In genomic region chr7:105990726-105991465, GRCh38 we compare ENCODE assay signal across 14 cellular contexts. TPM values are rescaled to one million over a fixed set of nuclear protein-coding genes. Genes with fewer than 3 reads are reported as not detected.
DNase-seq lines count a peak whose midpoint lies in the region; ATAC-seq and TF ChIP-seq lines count a peak whose summit lies in the region.
"Had no signal": no experiment of that assay in that cellular context is flagged by ENCODE, and none has a peak within 500 bp of the region (broad histone marks: within the 10 kb centered on the region; RNA-seq: fewer than 3 reads in every experiment).

No MANE protein-coding gene starts in this region.

- H3K27ac Mint-ChIP-seq in nephron: peak overlapping the region in 2 of 3 experiments; percentile 15 to 53
- H3K27ac Mint-ChIP-seq in activated T-cell treated with anti-CD3 and anti-CD28 coated beads, Interleukin-2, amount 50 U/mL, for 72 hours: no peak overlapping the region
- H3K27ac Mint-ChIP-seq: activated naive CD4-positive, alpha-beta T cell treated with anti-CD3 and anti-CD28 coated beads, Interleukin-2, amount 50 U/mL, for 24 hours; stimulated activated naive B cell treated with anti-CD40 and anti-IgM and Interleukin-4, amounts not matched to agents 10 μg/mL and 1 μg/mL and 100 μg/mL, for 72 hours; T-helper 17 cell had no signal

- peaks cover 44% of the 10 kb centered on the region for H3K27me3 Mint-ChIP-seq in nephron (ENCODE audit: low read depth)
- no peaks in the 10 kb centered on the region for H3K27me3 Mint-ChIP-seq in activated T-cell treated with anti-CD3 and anti-CD28 coated beads, Interleukin-2, amount 50 U/mL, for 72 hours (ENCODE audit: low read depth)
- H3K27me3 Mint-ChIP-seq: activated naive CD4-positive, alpha-beta T cell treated with anti-CD3 and anti-CD28 coated beads, Interleukin-2, amount 50 U/mL, for 24 hours had no signal

- peak; percentile 26 for TF ChIP-seq CTCF in choroid plexus epithelial cell (conservative IDR thresholded peaks at IDR 0.05; ENCODE audit: low read depth, low read length)
- TF ChIP-seq CTCF in nephron (IDR thresholded peaks at IDR 0.05; ENCODE audit: unreplicated experiment in 3 of 3): no peak
- no peak for TF ChIP-seq CTCF in stomach (IDR thresholded peaks at IDR 0.05)

- H3K9me3 ChIP-seq in stomach: no peaks in the 10 kb centered on the region

- ATAC-seq in activated T-cell treated with anti-CD3 and anti-CD28 coated beads, Interleukin-2, amount 50 U/mL, for 72 hours (replicated peaks in 1 of 2): no peak
- no peak for ATAC-seq in GM18907 (IDR thresholded peaks at IDR 0.05; ENCODE audit: unreplicated experiment)
- ATAC-seq: PC-3; stimulated activated naive B cell treated with anti-CD40 and anti-IgM and Interleukin-4, amounts not matched to agents 10 μg/mL and 1 μg/mL and 100 μg/mL, for 72 hours; T-helper 17 cell had no signal

- no peaks in the 10 kb centered on the region for H3K36me3 ChIP-seq in stomach

- peaks cover 0 to 5% (median 0%) of the 10 kb centered on the region in 4 donors for H3K4me1 ChIP-seq in stomach

- no peak overlapping the region for H3K27ac ChIP-seq in stomach

- WGBS in stomach, 5 donors: 62 to 80% (median 70%) methylated on average over 5 of the region's 5 CpGs

- no peak for TF ChIP-seq EP300 in stomach (IDR thresholded peaks at IDR 0.05)

- TF ChIP-seq POLR2A in stomach (IDR thresholded peaks at IDR 0.05): no peak

- intact Hi-C loops in stomach (cut with DNase I; ENCODE audit: low total_unique reads): no loop called here

- DNase-seq in GM03348 (ENCODE audit: low spot score): peak; percentile 16
- DNase-seq in NCI-H2227 (lab: John Stamatoyannopoulos, UW; ENCODE audit: unreplicated experiment): peak; percentile 67
- DNase-seq in choroid plexus epithelial cell (ENCODE audit: low read depth): peak; percentile 37
- DNase-seq in stomach: no peak
- no peak for DNase-seq in activated T-cell treated with anti-CD3 and anti-CD28 coated beads, Interleukin-2, amount 50 U/mL, for 72 hours
- no peak for DNase-seq in SKM-1 (lab: John Stamatoyannopoulos, UW; ENCODE audit: unreplicated experiment)
- DNase-seq: NCI-H1105 treated with DMSO at 0.1 percent for 48 hours; PC-3; posterior cingulate gyrus; stimulated activated naive B cell treated with anti-CD40 and anti-IgM and Interleukin-4, amounts not matched to agents 10 μg/mL and 1 μg/mL and 100 μg/mL, for 72 hours; T-helper 17 cell had no signal

- peaks cover 0 to 5% (median 0%) of the 10 kb centered on the region in 3 donors for H3K27me3 ChIP-seq in stomach

- no peaks in the 10 kb centered on the region for H3K36me3 Mint-ChIP-seq in nephron (ENCODE audit: low read depth)
- no peaks in the 10 kb centered on the region for H3K36me3 Mint-ChIP-seq in activated T-cell treated with anti-CD3 and anti-CD28 coated beads, Interleukin-2, amount 50 U/mL, for 72 hours (ENCODE audit: insufficient read depth in 2 of 2)
- H3K36me3 Mint-ChIP-seq: activated naive CD4-positive, alpha-beta T cell treated with anti-CD3 and anti-CD28 coated beads, Interleukin-2, amount 50 U/mL, for 24 hours; stimulated activated naive B cell treated with anti-CD40 and anti-IgM and Interleukin-4, amounts not matched to agents 10 μg/mL and 1 μg/mL and 100 μg/mL, for 72 hours had no signal

- peaks cover 44% of the 10 kb centered on the region for H3K4me1 Mint-ChIP-seq in nephron
- H3K4me1 Mint-ChIP-seq in activated T-cell treated with anti-CD3 and anti-CD28 coated beads, Interleukin-2, amount 50 U/mL, for 72 hours (ENCODE audit: low read depth): peaks cover 7% of the 10 kb centered on the region

- no peak overlapping the region for H3K4me3 ChIP-seq in choroid plexus epithelial cell (ENCODE audit: low read depth, low read length)
- H3K4me3 ChIP-seq in stomach: no peak overlapping the region

- H3K4me3 Mint-ChIP-seq in nephron: no peak overlapping the region
- no peak overlapping the region for H3K4me3 Mint-ChIP-seq in activated T-cell treated with anti-CD3 and anti-CD28 coated beads, Interleukin-2, amount 50 U/mL, for 72 hours
- H3K4me3 Mint-ChIP-seq: activated naive CD4-positive, alpha-beta T cell treated with anti-CD3 and anti-CD28 coated beads, Interleukin-2, amount 50 U/mL, for 24 hours; stimulated activated naive B cell treated with anti-CD40 and anti-IgM and Interleukin-4, amounts not matched to agents 10 μg/mL and 1 μg/mL and 100 μg/mL, for 72 hours; T-helper 17 cell had no signal

- no peaks in the 10 kb centered on the region for H3K9me3 Mint-ChIP-seq in nephron
- no peaks in the 10 kb centered on the region for H3K9me3 Mint-ChIP-seq in activated T-cell treated with anti-CD3 and anti-CD28 coated beads, Interleukin-2, amount 50 U/mL, for 72 hours
- H3K9me3 Mint-ChIP-seq: activated naive CD4-positive, alpha-beta T cell treated with anti-CD3 and anti-CD28 coated beads, Interleukin-2, amount 50 U/mL, for 24 hours; stimulated activated naive B cell treated with anti-CD40 and anti-IgM and Interleukin-4, amounts not matched to agents 10 μg/mL and 1 μg/mL and 100 μg/mL, for 72 hours had no signal

RNA-seq across cellular contexts. Expression of gene CDHR3, which starts 27.8 kb away (rescaled TPM):
- 10 to 100 TPM in 4 of 5 donors, 1 to 10 TPM in 1; 1.2 to 62.5 (median 20.2) TPM for total RNA-seq in stomach
- 1 to 10 TPM; 2.3 to 6.9 (median 2.5) TPM for polyA plus RNA-seq in stomach
- under 1 TPM; 0.51 to 0.79 TPM for total RNA-seq in activated T-cell treated with anti-CD3 and anti-CD28 coated beads, Interleukin-2, amount 50 U/mL, for 72 hours

Comparison
In these comparisons a context has a peak if more than half of its experiments do, and no peak if none do; other contexts are left out.
1. DNase-seq: peak in GM03348 (single experiment), NCI-H2227 (single experiment) and choroid plexus epithelial cell (single experiment); none in stomach (single experiment), activated T-cell treated with anti-CD3 and anti-CD28 coated beads, Interleukin-2, amount 50 U/mL, for 72 hours (0 of 2) and SKM-1 (single experiment).